Comparison of ENCODE assay signal across 8 cellular contexts in genomic region chr16:87382023-87382785, GRCh38. TPM values are rescaled to one million over a fixed set of nuclear protein-coding genes. Genes with fewer than 3 reads are reported as not detected.
DNase-seq lines count a peak whose midpoint lies in the region; ATAC-seq and TF ChIP-seq lines count a peak whose summit lies in the region.

No MANE protein-coding gene starts in this region.

- CTCF ChIA-PET in T-cell (lab: Charles Lee): interaction anchor here (0.6 to 4.3 kb wide), 5 partner anchors 11 to 254 kb away, joined by 4 to 28 read pairs (median 8); no protein-coding TSS in a partner anchor

- H4K20me1 ChIP-seq in GM23338 (replicated peaks; ENCODE audit: insufficient read depth): peaks cover 32% of the 10 kb centered on the region

- H3K27me3 Mint-ChIP-seq in GM23338 (ENCODE audit: insufficient read depth, low read depth, poor library complexity) (peaks cover 18% of the 10 kb centered on the region), T-cell (peaks cover 0 to 3% of the 10 kb centered on the region in 2 donors)

- peak overlapping the region; percentile 76 for H3K4me2 ChIP-seq in GM23338

- POLR2A ChIA-PET in T-cell (lab: Charles Lee): interaction anchor here (0.6 to 2.0 kb wide), 4 partner anchors 11 to 105 kb away, joined by 3 to 11 read pairs (median 4); no protein-coding TSS in a partner anchor

- in situ Hi-C loops in gastrocnemius medialis (cut with MboI; ENCODE audit: low sequenced_read_pairs in 4 of 4): loop anchor here in 2 of 4 donors (25.0 kb wide), 2 partner anchors 380 to 820 kb away; partner anchors contain the start of genes FOXC2 (in 1 of the 2), KLHDC4 (in 1 of the 2) and MTHFSD (in 1 of the 2)

- no peak overlapping the region for H2AFZ ChIP-seq in GM23338

- TF ChIP-seq EP300 in gastroesophageal sphincter (IDR thresholded peaks at IDR 0.05): no peak

- peak overlapping the region; percentile 97 for H3K4me3 ChIP-seq in GM23338
- peak overlapping the region; percentile 82 to 89 for H3K4me3 ChIP-seq in gastroesophageal sphincter
- H3K4me3 ChIP-seq in gastrocnemius medialis: peak overlapping the region; percentile 53 to 83 (median 80)

- no peak for TF ChIP-seq CTCF in GM23338 (conservative IDR thresholded peaks at IDR 0.05; ENCODE audit: low read depth in 2 of 2)
- TF ChIP-seq CTCF in gastroesophageal sphincter (IDR thresholded peaks at IDR 0.05): no peak
- TF ChIP-seq CTCF in gastrocnemius medialis (IDR thresholded peaks at IDR 0.05 in 4 of 5, conservative IDR thresholded peaks at IDR 0.05 in 1 of 5): no peak

- 8 to 17% methylated on average over 5 to 16 of the region's 17 CpGs for WGBS in gastroesophageal sphincter (ENCODE audit: low coverage in 1 of 2), 2 donors

- TF ChIP-seq POLR2A in gastroesophageal sphincter (IDR thresholded peaks at IDR 0.05) (no peak), gastrocnemius medialis (IDR thresholded peaks at IDR 0.05) (no peak)

- H3K79me2 ChIP-seq in GM23338 (replicated peaks; ENCODE audit: insufficient read depth): peaks cover 54% of the 10 kb centered on the region

- H3F3A ChIP-seq in GM23338 (replicated peaks; ENCODE audit: low read depth): 0 out of 2 replicates have a peak, but pooled peaks cover 10% of the 10 kb centered on the region

- H3K4me1 ChIP-seq in GM23338 (ENCODE audit: insufficient read depth) (peaks cover 14% of the 10 kb centered on the region; the same call in 1 of the 2 replicates), gastroesophageal sphincter (peaks cover 0 to 72% (median 26%) of the 10 kb centered on the region in 3 donors), gastrocnemius medialis (peaks cover 44 to 55% of the 10 kb centered on the region in 2 donors)

- no peak for DNase-seq in GM23338 (ENCODE audit: low spot score)
- no peak for DNase-seq in T-cell
- DNase-seq in gastrocnemius medialis: no peak
- DNase-seq in NCI-H748 treated with DMSO at 0.1 percent for 48 hours (lab: John Stamatoyannopoulos, UW): no peak

- no peaks in the 10 kb centered on the region; the same call in 1 of the 2 replicates for H3K36me3 ChIP-seq in GM23338 (ENCODE audit: insufficient read depth)
- no peaks in the 10 kb centered on the region for H3K36me3 ChIP-seq in gastroesophageal sphincter
- no peaks in the 10 kb centered on the region for H3K36me3 ChIP-seq in gastrocnemius medialis

- no peak overlapping the region for H3K27ac Mint-ChIP-seq in GM23338
- peak overlapping the region; percentile 72 to 77 for H3K27ac Mint-ChIP-seq in T-cell

- H3K4me1 Mint-ChIP-seq in GM23338 (peaks cover 22% of the 10 kb centered on the region), T-cell (peaks cover 54 to 62% (median 55%) of the 10 kb centered on the region in 3 donors)

- no peak overlapping the region for H3K27ac ChIP-seq in GM23338 (ENCODE audit: low read depth)
- H3K27ac ChIP-seq in gastroesophageal sphincter: peak overlapping the region; percentile 70 to 99 (median 96)
- H3K27ac ChIP-seq in gastrocnemius medialis: peak overlapping the region; percentile 83 to 97 (median 94)

- H3K9me3 ChIP-seq in gastroesophageal sphincter (no peaks in the 10 kb centered on the region), gastrocnemius medialis (no peaks in the 10 kb centered on the region)

- H3K27me3 ChIP-seq in GM23338 (ENCODE audit: insufficient read depth) (no peaks in the 10 kb centered on the region), gastroesophageal sphincter (no peaks in the 10 kb centered on the region), gastrocnemius medialis (no peaks in the 10 kb centered on the region)

- no peaks in the 10 kb centered on the region for H3K9me2 ChIP-seq in GM23338 (ENCODE audit: insufficient read depth)

- intact Hi-C loops in gastrocnemius medialis (cut with DNase I; ENCODE audit: low total_unique reads): loop anchor here (10.0 kb wide), 1 partner anchor 717 kb away; no protein-coding TSS in a partner anchor

- ATAC-seq in GM23338 (no peak), T-cell (replicated peaks in 1 of 4) (no peak), gastroesophageal sphincter (no peak), gastrocnemius medialis (no peak), HG02588 (IDR thresholded peaks at IDR 0.05; ENCODE audit: unreplicated experiment) (no peak), HG03354 (IDR thresholded peaks at IDR 0.05; ENCODE audit: poor library complexity, severe bottlenecking, unreplicated experiment) (no peak), GM18511 (IDR thresholded peaks at IDR 0.05; ENCODE audit: unreplicated experiment) (no peak)

- H3K9me3 Mint-ChIP-seq in GM23338 (peaks cover 6% of the 10 kb centered on the region; the same call in 2 of the 3 replicates), T-cell (no peaks in the 10 kb centered on the region)

- peak overlapping the region; percentile 80 for H3K4me3 Mint-ChIP-seq in GM23338
- peak overlapping the region; percentile 85 to 88 (median 87) for H3K4me3 Mint-ChIP-seq in T-cell

- H3K36me3 Mint-ChIP-seq in GM23338 (ENCODE audit: low read depth) (peaks cover 13% of the 10 kb centered on the region; the same call in 2 of the 3 replicates), T-cell (peaks cover 3% of the 10 kb centered on the region)

TF ChIP-seq in GM23338, 12 proteins besides CTCF, POLR2A, EP300 and RAD21 (continues in another document):
- TF ChIP-seq ZNF114 (CRISPR knock-in tag; IDR thresholded peaks at IDR 0.05): no peak
- no peak for TF ChIP-seq JUNB (IDR thresholded peaks at IDR 0.05; ENCODE audit: unreplicated experiment)
- no peak for TF ChIP-seq CREB1 (CRISPR knock-in tag; IDR thresholded peaks at IDR 0.05; ENCODE audit: low read depth)
- no peak for TF ChIP-seq STAT1 (IDR thresholded peaks at IDR 0.05; ENCODE audit: unreplicated experiment)
- no peak for TF ChIP-seq ZNF462 (CRISPR knock-in tag; IDR thresholded peaks at IDR 0.05)

RNA-seq across cellular contexts. Expression of gene FBXO31, which starts 1.4 kb away (rescaled TPM):
- total RNA-seq in GM23338 (2014; rRNA removed; shearing (Covaris generic)): 11.3 and 23.8 TPM in 2 replicates
- 4.5 and 7.0 TPM in 2 replicates for polyA plus RNA-seq in GM23338 (2016; fragmentation: Nextera tagmentation; extraction: Ambion mirVana)
- 10 to 100 TPM; 34.7 to 67.2 (median 55.6) TPM for total RNA-seq in T-cell
- total RNA-seq in gastroesophageal sphincter: 100 to 1,000 TPM in 1 of 4 donors, 10 to 100 TPM in 3; 69.2 to 141 (median 85.1) TPM
- 100 to 1,000 TPM; 156 to 264 (median 201) TPM for total RNA-seq in gastrocnemius medialis

RNA-seq across cellular contexts. Expression of gene MAP1LC3B, which starts 9.9 kb away (rescaled TPM):
- 35.9 and 42.6 TPM in 2 replicates for total RNA-seq in GM23338 (2014; rRNA removed; shearing (Covaris generic))
- 75.0 and 80.2 TPM in 2 replicates for polyA plus RNA-seq in GM23338 (2016; fragmentation: Nextera tagmentation; extraction: Ambion mirVana)
- total RNA-seq in T-cell: 10 to 100 TPM; 51.3 to 90.4 (median 53.3) TPM
- total RNA-seq in gastroesophageal sphincter: 10 to 100 TPM; 53.9 to 64.8 (median 57.9) TPM
- 100 to 1,000 TPM in 3 of 4 donors, 10 to 100 TPM in 1; 76.3 to 165 (median 122) TPM for total RNA-seq in gastrocnemius medialis
